In the genomic region with DNA sequence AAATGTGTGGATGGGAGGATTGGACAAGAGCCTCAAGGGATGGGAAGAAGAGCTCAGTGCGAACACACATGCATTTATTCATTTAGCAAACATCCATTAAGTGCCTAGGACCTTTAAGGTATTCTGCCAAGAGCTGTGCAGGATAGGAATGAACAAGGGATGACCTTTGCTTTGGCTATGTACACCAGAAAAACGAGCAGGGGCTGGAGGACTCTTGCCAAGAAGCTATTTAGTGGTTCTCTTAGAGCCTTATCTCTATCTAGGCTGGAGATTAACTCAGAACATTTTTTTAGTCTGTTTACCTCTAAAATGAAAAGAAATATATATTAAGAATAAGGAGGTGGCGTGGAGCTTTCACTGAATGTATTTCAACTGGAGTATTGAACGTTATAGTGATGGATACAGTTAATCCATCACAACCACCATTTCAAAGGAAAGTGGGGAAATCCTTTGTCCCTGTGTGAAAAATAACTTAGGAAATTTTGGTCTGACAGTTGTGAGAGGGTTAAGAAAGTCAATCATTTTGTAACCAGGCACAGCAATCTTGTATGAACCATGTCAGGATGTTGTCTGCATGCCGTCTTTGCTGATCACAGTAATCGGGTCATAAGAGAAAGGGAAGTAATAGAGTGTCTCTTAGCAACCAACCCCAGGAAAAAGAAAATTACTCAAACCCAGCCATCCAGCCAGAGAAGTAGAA, we compare ENCODE assay signal across 8 cellular contexts.
A peak's percentile ranks its signal among the peaks of the same experiment; 100 is the strongest.
DNase-seq lines count a peak whose midpoint lies in the region; ATAC-seq and TF ChIP-seq lines count a peak whose summit lies in the region.

No MANE protein-coding gene starts in this region.

- no peaks in the 10 kb centered on the region for H3K36me3 ChIP-seq in brain microvascular endothelial cell (replicated peaks)
- H3K36me3 ChIP-seq in mucosa of descending colon (ENCODE audit: low read depth), result no peaks in the 10 kb centered on the region
- no peaks in the 10 kb centered on the region for H3K36me3 ChIP-seq in Karpas-422 (ENCODE audit: insufficient read depth, low read length)

- no peak overlapping the region for H3K9ac ChIP-seq in Karpas-422 (ENCODE audit: low read length)

- no peak overlapping the region for H2AFZ ChIP-seq in Karpas-422 (ENCODE audit: low read length)

- H3K27me3 ChIP-seq in brain microvascular endothelial cell (replicated peaks) (no peaks in the 10 kb centered on the region), Karpas-422 (ENCODE audit: low read length) (no peaks in the 10 kb centered on the region)

- in situ Hi-C loops in brain microvascular endothelial cell (cut with HindIII; ENCODE audit: low pct_ligation_motif_present, low sequenced_read_pairs), result no loop called here

- DNase-seq in AML-193 (lab: John Stamatoyannopoulos, UW), result peak; percentile 87 to 91
- peak; percentile 49 for DNase-seq in M059J (ENCODE audit: low read depth)
- DNase-seq in brain microvascular endothelial cell, result peak; percentile 76
- peak in 1 of 3 donors; percentile 39 for DNase-seq in mucosa of descending colon
- DNase-seq in NCI-H524 treated with DMSO at 0.1 percent for 48 hours (lab: John Stamatoyannopoulos, UW), result no peak
- no peak for DNase-seq in dedifferentiated amniotic fluid mesenchymal stem cell (ENCODE audit: extremely low spot score)
- DNase-seq in Karpas-422, result no peak

- H3K9me2 ChIP-seq in Karpas-422 (replicated peaks; ENCODE audit: insufficient read depth, low read length), result no peaks in the 10 kb centered on the region

- H3K27ac ChIP-seq in brain microvascular endothelial cell (peak overlapping the region; percentile 62), Karpas-422 (ENCODE audit: low read length) (no peak overlapping the region)

- ATAC-seq in mucosa of descending colon, result peak; percentile 48
- no peak for ATAC-seq in HG02571 (IDR thresholded peaks at IDR 0.05; ENCODE audit: unreplicated experiment)

- H3K4me1 ChIP-seq in mucosa of descending colon (ENCODE audit: low read depth) (peaks cover 28% of the 10 kb centered on the region), Karpas-422 (ENCODE audit: low read length) (peaks cover 5% of the 10 kb centered on the region; the same call in 1 of the 2 replicates)

- no peak for TF ChIP-seq CTCF in brain microvascular endothelial cell (IDR thresholded peaks at IDR 0.05; ENCODE audit: low read depth, low read length, missing control alignments)
- TF ChIP-seq CTCF in mucosa of descending colon (IDR thresholded peaks at IDR 0.05), result no peak

- H3K9me3 ChIP-seq in mucosa of descending colon (no peaks in the 10 kb centered on the region), Karpas-422 (ENCODE audit: low read length) (no peaks in the 10 kb centered on the region)

- intact Hi-C loops in mucosa of descending colon (cut with DNase I, micrococcal nuclease), result no loop called here

- H4K20me1 ChIP-seq in Karpas-422 (ENCODE audit: insufficient read depth, low read depth, low read length), result no peaks in the 10 kb centered on the region

- no peaks in the 10 kb centered on the region for H3K79me2 ChIP-seq in Karpas-422 (ENCODE audit: low read length)

- no peak overlapping the region for H3K4me3 ChIP-seq in brain microvascular endothelial cell (ENCODE audit: low read depth, low read length)
- no peak overlapping the region for H3K4me3 ChIP-seq in mucosa of descending colon
- no peak overlapping the region for H3K4me3 ChIP-seq in Karpas-422 (ENCODE audit: low read length)

- no peak overlapping the region for H3K4me2 ChIP-seq in Karpas-422 (ENCODE audit: low read depth, low read length, poor library complexity, severe bottlenecking)

Comparison
In these comparisons a context has a peak if more than half of its experiments do, and no peak if none do; other contexts are left out.
1. DNase-seq: peak in AML-193 (2 of 2), M059J (single experiment) and brain microvascular endothelial cell (single experiment); none in NCI-H524 treated with DMSO at 0.1 percent for 48 hours (single experiment), dedifferentiated amniotic fluid mesenchymal stem cell (single experiment) and Karpas-422 (single experiment).